In the genomic region with DNA sequence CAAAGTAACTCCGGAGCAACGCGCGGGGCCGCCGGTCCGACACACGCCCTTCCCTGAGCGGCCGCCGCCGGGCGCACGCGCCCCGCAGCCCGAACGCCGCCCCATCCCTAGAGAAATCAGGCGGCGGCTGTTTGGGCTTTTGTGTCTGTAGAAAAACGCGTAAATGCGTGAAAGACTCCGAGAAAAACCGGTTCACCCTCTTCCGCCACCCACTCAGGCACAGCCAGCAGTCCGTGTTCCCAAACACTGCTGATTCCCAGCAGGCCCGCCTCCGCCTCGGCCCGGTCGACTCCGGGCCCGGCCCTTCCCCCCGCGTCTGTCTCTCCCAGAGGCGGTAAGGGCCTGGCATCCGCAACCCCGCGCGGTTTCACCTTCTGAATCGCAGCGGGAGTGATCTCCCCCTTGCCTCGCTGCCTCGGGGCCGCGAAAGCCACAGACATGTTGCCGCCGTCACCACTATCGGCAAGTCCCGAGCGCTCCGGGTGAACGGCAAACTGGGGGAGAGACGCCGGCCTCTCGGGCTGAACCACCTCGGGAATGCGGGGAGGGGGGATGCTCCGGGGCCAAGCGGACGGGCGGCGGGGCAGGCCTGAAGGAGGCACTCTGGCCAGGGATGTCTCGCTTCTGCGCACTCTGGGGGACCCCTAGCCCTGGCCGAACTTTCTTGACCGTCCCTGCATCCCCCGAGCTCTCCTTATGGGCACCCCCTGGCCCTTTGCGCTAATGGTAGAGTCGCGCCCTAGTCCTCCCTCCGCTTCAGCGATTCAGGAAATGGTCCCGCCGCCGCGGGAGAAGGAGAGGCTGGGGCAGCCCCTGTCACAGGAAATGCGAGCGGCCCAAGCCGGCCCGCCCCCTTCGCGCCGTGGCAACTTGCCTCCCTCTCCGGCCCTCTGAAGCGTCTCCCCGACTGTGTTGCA, we compare ENCODE assay signal across 8 cellular contexts. TPM values are rescaled to one million over a fixed set of nuclear protein-coding genes. Genes with fewer than 3 reads are reported as not detected.
A peak's percentile ranks its signal among the peaks of the same experiment; 100 is the strongest.
DNase-seq lines count a peak whose midpoint lies in the region; ATAC-seq and TF ChIP-seq lines count a peak whose summit lies in the region.

A gene with protein sequence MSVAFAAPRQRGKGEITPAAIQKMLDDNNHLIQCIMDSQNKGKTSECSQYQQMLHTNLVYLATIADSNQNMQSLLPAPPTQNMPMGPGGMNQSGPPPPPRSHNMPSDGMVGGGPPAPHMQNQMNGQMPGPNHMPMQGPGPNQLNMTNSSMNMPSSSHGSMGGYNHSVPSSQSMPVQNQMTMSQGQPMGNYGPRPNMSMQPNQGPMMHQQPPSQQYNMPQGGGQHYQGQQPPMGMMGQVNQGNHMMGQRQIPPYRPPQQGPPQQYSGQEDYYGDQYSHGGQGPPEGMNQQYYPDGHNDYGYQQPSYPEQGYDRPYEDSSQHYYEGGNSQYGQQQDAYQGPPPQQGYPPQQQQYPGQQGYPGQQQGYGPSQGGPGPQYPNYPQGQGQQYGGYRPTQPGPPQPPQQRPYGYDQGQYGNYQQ (minus strand): TSS at position 484 of the 917 bp plus-strand sequence. CDS start 44 bp downstream, at position 440.

- peak within 1 kb of the TSS; percentile 7 for H2AK5ac ChIP-seq in trophoblast cell (ENCODE audit: low read length)

- no peak for TF ChIP-seq EP300 in transverse colon (IDR thresholded peaks at IDR 0.05; ENCODE audit: low read depth)

- intact Hi-C loops in transverse colon (cut with DNase I; ENCODE audit: low total_unique reads) = no loop called here

- H3K9ac ChIP-seq in adipocyte (ENCODE audit: low read length) (peak within 1 kb of the TSS; percentile 99), trophoblast cell (ENCODE audit: low read length) (peak within 1 kb of the TSS; percentile 91)

- peak; percentile 69 for TF ChIP-seq POLR2A in transverse colon (IDR thresholded peaks at IDR 0.05)

- H3K14ac ChIP-seq in trophoblast cell (ENCODE audit: low read length) = peak within 1 kb of the TSS; percentile 88

- H3K79me1 ChIP-seq in trophoblast cell (ENCODE audit: low read length) = peaks cover 17% of the 10 kb centered on the region

- H4K91ac ChIP-seq in trophoblast cell (ENCODE audit: low read depth, low read length) = peak within 1 kb of the TSS; percentile 78

- peak; percentile 76 for ATAC-seq in HG02678 (IDR thresholded peaks at IDR 0.05; ENCODE audit: unreplicated experiment)

- no peak for TF ChIP-seq CTCF in GM12864 (IDR thresholded peaks at IDR 0.05; ENCODE audit: low read depth, low read length, missing control alignments)
- TF ChIP-seq CTCF in cardiac muscle cell (IDR thresholded peaks at IDR 0.05; ENCODE audit: low read depth, low read length) = no peak
- peak in 2 of 5 experiments; percentile 18 to 21 for TF ChIP-seq CTCF in transverse colon (IDR thresholded peaks at IDR 0.05)

- no CpG with 5 or more reads among the region's 89 CpGs for WGBS in trophoblast cell (ENCODE audit: extremely low coverage, insufficient coverage, insufficient read length)
- 1% methylated on average over 54 of the region's 89 CpGs; no CpG with 5 or more reads in 1 of the 2 donors for WGBS in transverse colon (ENCODE audit: low coverage in 1 of 2), 2 donors

- H3K9me3 ChIP-seq in adipocyte (ENCODE audit: control insufficient read depth, low read length) (no peaks in the 10 kb centered on the region), cardiac muscle cell (ENCODE audit: low read depth) (no peaks in the 10 kb centered on the region), trophoblast cell (ENCODE audit: insufficient read depth, low read depth, low read length) (no peaks in the 10 kb centered on the region), transverse colon (no peaks in the 10 kb centered on the region)

- H3K23ac ChIP-seq in trophoblast cell (ENCODE audit: low read length) = no peak within 1 kb of the TSS

- peak within 1 kb of the TSS; percentile 98 for H3K4me3 ChIP-seq in GM12864 (ENCODE audit: low read depth, low read length)
- H3K4me3 ChIP-seq in adipocyte (ENCODE audit: low read length) = peak within 1 kb of the TSS; percentile 100
- peak within 1 kb of the TSS; percentile 81 for H3K4me3 ChIP-seq in cardiac muscle cell
- peak within 1 kb of the TSS; percentile 97 for H3K4me3 ChIP-seq in trophoblast cell (ENCODE audit: low read depth, low read length)
- H3K4me3 ChIP-seq in transverse colon = peak within 1 kb of the TSS; percentile 56 to 74 (median 68)

- H3K27ac ChIP-seq in cardiac muscle cell = peak within 1 kb of the TSS; percentile 93
- H3K27ac ChIP-seq in trophoblast cell (ENCODE audit: low read depth, low read length) = peak within 1 kb of the TSS; percentile 95
- peak within 1 kb of the TSS; percentile 90 to 95 (median 94) for H3K27ac ChIP-seq in transverse colon

- H2BK120ac ChIP-seq in trophoblast cell (ENCODE audit: insufficient read depth, low read length, poor library complexity) = peak within 1 kb of the TSS; percentile 82

- H3K18ac ChIP-seq in trophoblast cell (ENCODE audit: low read length) = peak within 1 kb of the TSS; percentile 92

- peaks cover 26% of the 10 kb centered on the region for H3K4me1 ChIP-seq in adipocyte (ENCODE audit: control insufficient read depth, insufficient read depth, low read length)
- peaks cover 16% of the 10 kb centered on the region for H3K4me1 ChIP-seq in cardiac muscle cell (ENCODE audit: low read depth)
- peaks cover 0 to 2% of the 10 kb centered on the region in 2 experiments for H3K4me1 ChIP-seq in trophoblast cell (ENCODE audit: control insufficient read depth in 1 of 2, insufficient read depth in 2 of 2, low read length in 2 of 2)
- peaks cover 9 to 32% (median 20%) of the 10 kb centered on the region in 4 donors for H3K4me1 ChIP-seq in transverse colon

- H3K79me2 ChIP-seq in trophoblast cell (ENCODE audit: control insufficient read depth, insufficient read depth, low read length, poor library complexity) = peaks cover 19% of the 10 kb centered on the region

- peak; percentile 85 for DNase-seq in GM12864 (ENCODE audit: low read depth)
- DNase-seq in NCI-H128 (lab: John Stamatoyannopoulos, UW; ENCODE audit: unreplicated experiment) = peak; percentile 87
- DNase-seq in SW480 (ENCODE audit: low spot score) = peak; percentile 75
- DNase-seq in adipocyte (ENCODE audit: low read depth) = peak; percentile 99
- peak; percentile 97 for DNase-seq in cardiac muscle cell (ENCODE audit: low read depth in 1 of 2, low spot score in 1 of 2)
- DNase-seq in trophoblast cell = peak; percentile 94 to 96
- peak; percentile 95 for DNase-seq in transverse colon

- peak within 1 kb of the TSS; percentile 78 for H4K12ac ChIP-seq in trophoblast cell (ENCODE audit: low read depth, low read length)

- H3K4ac ChIP-seq in trophoblast cell (ENCODE audit: low read depth, low read length) = peak within 1 kb of the TSS; percentile 91

- peak within 1 kb of the TSS; percentile 90 for H2BK5ac ChIP-seq in trophoblast cell (ENCODE audit: low read depth, low read length, poor library complexity)

- H3K36me3 ChIP-seq in adipocyte (ENCODE audit: control insufficient read depth, insufficient read depth, low read length, severe bottlenecking) = peaks cover 19% of the 10 kb centered on the region
- H3K36me3 ChIP-seq in cardiac muscle cell = peaks cover 18% of the 10 kb centered on the region
- peaks cover 0 to 5% of the 10 kb centered on the region in 2 experiments for H3K36me3 ChIP-seq in trophoblast cell (ENCODE audit: control insufficient read depth in 1 of 2, insufficient read depth in 2 of 2, low read length in 2 of 2)
- H3K36me3 ChIP-seq in transverse colon = peaks cover 0 to 14% (median 1%) of the 10 kb centered on the region in 4 donors

- H4K8ac ChIP-seq in trophoblast cell (ENCODE audit: low read depth, low read length) = peak within 1 kb of the TSS; percentile 82

- in situ Hi-C loops in transverse colon (cut with MboI; ENCODE audit: low pct_ligation_motif_present in 1 of 4, low pct_unique_long_range_greater_than_20kb in 1 of 4, low sequenced_read_pairs in 3 of 4) = no loop called here

- peak within 1 kb of the TSS; percentile 93 for H3K4me2 ChIP-seq in trophoblast cell (ENCODE audit: low read length)

- peak within 1 kb of the TSS; percentile 9 for H2BK12ac ChIP-seq in trophoblast cell (ENCODE audit: low read length)

- H2AFZ ChIP-seq in trophoblast cell (ENCODE audit: insufficient read depth, low read length, poor library complexity) = peak within 1 kb of the TSS; percentile 55

- H3K27me3 ChIP-seq in adipocyte (replicated peaks; ENCODE audit: control insufficient read depth, insufficient read depth, low read length) (no peaks in the 10 kb centered on the region), cardiac muscle cell (no peaks in the 10 kb centered on the region), trophoblast cell (ENCODE audit: insufficient read depth, low read length) (no peaks in the 10 kb centered on the region), transverse colon (no peaks in the 10 kb centered on the region)

RNA-seq across cellular contexts. Expression of the gene that starts here (rescaled TPM):
- total RNA-seq in cardiac muscle cell = 148 and 159 TPM in 2 replicates
- 84.0 and 104 TPM in 2 replicates for polyA plus RNA-seq in cardiac muscle cell
- polyA plus RNA-seq in trophoblast cell (2013) = 86.9 and 90.0 TPM in 2 replicates
- 100 to 1,000 TPM in 2 of 4 donors, 10 to 100 TPM in 2; 46.8 to 209 (median 138) TPM for total RNA-seq in transverse colon

Comparison
In these comparisons a context has a peak if more than half of its experiments do, and no peak if none do; other contexts are left out.
1. Peak in every context shown above with its lines: DNase-seq, ATAC-seq, H3K4me3 ChIP-seq and H3K27ac ChIP-seq.